15 cellular contexts compared by ENCODE assay signal in genomic region chr2:2843969-2844548, GRCh38.
DNase-seq lines count a peak whose midpoint lies in the region; TF ChIP-seq lines count a peak whose summit lies in the region.
"Had no signal": no experiment of that assay in that cellular context is flagged by ENCODE, and none has a peak within 500 bp of the region (broad histone marks: within the 10 kb centered on the region; RNA-seq: fewer than 3 reads in every experiment).

No MANE protein-coding gene starts in this region.

- in situ Hi-C loops in GM13977 (cut with MboI; ENCODE audit: low pct_unique_long_range_greater_than_20kb, low sequenced_read_pairs, unreplicated experiment), result no loop called here

- H3K27ac ChIP-seq in OCI-LY3 (ENCODE audit: low read length) (no peak overlapping the region), adrenal gland (no peak overlapping the region)
- H3K27ac ChIP-seq: left lung had no signal

- no peaks in the 10 kb centered on the region for H3K79me2 ChIP-seq in OCI-LY3 (ENCODE audit: low read length)

- H3K4me2 ChIP-seq in OCI-LY3 (ENCODE audit: low read length), result no peak overlapping the region

- peaks cover 5% of the 10 kb centered on the region for H3K27me3 Mint-ChIP-seq in Caco-2 (ENCODE audit: insufficient read depth, unreplicated experiment)
- H3K27me3 Mint-ChIP-seq: stimulated activated naive B cell treated with anti-CD40 and anti-IgM and Interleukin-4, amounts not matched to agents 10 μg/mL and 1 μg/mL and 100 μg/mL, for 72 hours had no signal

- H3K4me3 ChIP-seq in Caco-2 (ENCODE audit: low read depth, low read length) (no peak overlapping the region), OCI-LY3 (ENCODE audit: low read length) (no peak overlapping the region), kidney epithelial cell (ENCODE audit: low read depth, low read length) (no peak overlapping the region), adrenal gland (no peak overlapping the region)
- H3K4me3 ChIP-seq: left lung had no signal

- no peak for TF ChIP-seq POLR2A in adrenal gland (IDR thresholded peaks at IDR 0.05)

- CTCF ChIA-PET in Caco-2 (lab: Charles Lee), result no interaction called here

- H3K9ac ChIP-seq in OCI-LY3 (ENCODE audit: low read length), result no peak overlapping the region

- no peaks in the 10 kb centered on the region for H3K9me3 Mint-ChIP-seq in Caco-2 (ENCODE audit: unreplicated experiment)

- intact Hi-C loops in Caco-2 (cut with micrococcal nuclease; ENCODE audit: unreplicated experiment), result loop anchor here (5.0 kb wide), 1 partner anchor 458 kb away; no protein-coding TSS in a partner anchor
- intact Hi-C loops in adrenal gland (cut with DNase I), result no loop called here

- no TSS peak for BruUV-seq in Caco-2 (replicated peaks; lab: Mats Ljungman, UMichigan)

- DNase-seq in Caco-2 (peak in 1 of 2 experiments; percentile 23), GM13977 (ENCODE audit: low spot score) (no peak), kidney epithelial cell (ENCODE audit: low read depth) (no peak), adrenal gland (no peak), SKM-1 treated with dmso at 0.1 percent for 144 hours (lab: John Stamatoyannopoulos, UW; ENCODE audit: unreplicated experiment) (no peak), HCEC 1CT (no peak)
- no peak for DNase-seq in activated naive CD4-positive, alpha-beta T cell treated with Interleukin-2 at 50 U/mL for 16 hours
- DNase-seq: activated CD4-positive, alpha-beta T cell treated with anti-CD3 and anti-CD28 coated beads for 48 hours; activated naive CD4-positive, alpha-beta T cell; left lung; NCI-H2171; occipital lobe; stimulated activated CD4-positive, alpha-beta T cell treated with anti-CD3 and anti-CD28 coated beads, Interleukin-1b, Interleukin-23, amount 100 ng/mL, for 48 hours; stimulated activated naive B cell treated with anti-CD40 and anti-IgM and Interleukin-4, amounts not matched to agents 10 μg/mL and 1 μg/mL and 100 μg/mL, for 72 hours had no signal

- H3K36me3 Mint-ChIP-seq in Caco-2 (ENCODE audit: insufficient read depth, unreplicated experiment), result no peaks in the 10 kb centered on the region
- H3K36me3 Mint-ChIP-seq: stimulated activated naive B cell treated with anti-CD40 and anti-IgM and Interleukin-4, amounts not matched to agents 10 μg/mL and 1 μg/mL and 100 μg/mL, for 72 hours had no signal

- POLR2A ChIA-PET in Caco-2 (lab: Charles Lee), result no interaction called here

- H3K27ac Mint-ChIP-seq in Caco-2 (ENCODE audit: unreplicated experiment), result no peak overlapping the region
- H3K27ac Mint-ChIP-seq: stimulated activated naive B cell treated with anti-CD40 and anti-IgM and Interleukin-4, amounts not matched to agents 10 μg/mL and 1 μg/mL and 100 μg/mL, for 72 hours had no signal

- no peak overlapping the region for H3K4me3 Mint-ChIP-seq in Caco-2 (ENCODE audit: unreplicated experiment)
- H3K4me3 Mint-ChIP-seq: stimulated activated naive B cell treated with anti-CD40 and anti-IgM and Interleukin-4, amounts not matched to agents 10 μg/mL and 1 μg/mL and 100 μg/mL, for 72 hours had no signal

- H3K4me1 ChIP-seq in Caco-2, result no peaks in the 10 kb centered on the region
- H3K4me1 ChIP-seq in OCI-LY3 (ENCODE audit: low read length), result no peaks in the 10 kb centered on the region
- H3K4me1 ChIP-seq in adrenal gland (replicated peaks in 1 of 2), result no peaks in the 10 kb centered on the region
- H3K4me1 ChIP-seq: left lung had no signal

- H3K36me3 ChIP-seq in Caco-2 (ENCODE audit: control insufficient read depth, insufficient read depth, low read length) (no peaks in the 10 kb centered on the region), OCI-LY3 (replicated peaks; ENCODE audit: low read depth, low read length) (no peaks in the 10 kb centered on the region), kidney epithelial cell (ENCODE audit: control insufficient read depth, insufficient read depth, low read length) (no peaks in the 10 kb centered on the region), adrenal gland (replicated peaks in 1 of 2) (no peaks in the 10 kb centered on the region)
- H3K36me3 ChIP-seq: left lung had no signal

- WGBS in adrenal gland, 4 donors, result 87 to 94% (median 91%) methylated on average over 10 to 11 of the region's 11 CpGs

- H4K20me1 ChIP-seq in OCI-LY3 (ENCODE audit: insufficient read depth, low read length), result no peaks in the 10 kb centered on the region

- H3K9me3 ChIP-seq in Caco-2, result no peaks in the 10 kb centered on the region
- H3K9me3 ChIP-seq in OCI-LY3 (ENCODE audit: insufficient read depth, low read length), result no peaks in the 10 kb centered on the region
- no peaks in the 10 kb centered on the region for H3K9me3 ChIP-seq in adrenal gland (replicated peaks in 1 of 3)
- H3K9me3 ChIP-seq: left lung had no signal

- no peak overlapping the region for H2AFZ ChIP-seq in OCI-LY3 (ENCODE audit: low read depth, low read length)

- no peaks in the 10 kb centered on the region for H3K4me1 Mint-ChIP-seq in Caco-2 (ENCODE audit: low read depth, unreplicated experiment)
- H3K4me1 Mint-ChIP-seq: stimulated activated naive B cell treated with anti-CD40 and anti-IgM and Interleukin-4, amounts not matched to agents 10 μg/mL and 1 μg/mL and 100 μg/mL, for 72 hours had no signal

- peak; percentile 15 to 23 for TF ChIP-seq CTCF in Caco-2 (IDR thresholded peaks at IDR 0.05; ENCODE audit: insufficient read depth in 1 of 2, low read depth in 1 of 2, low read length in 1 of 2, severe bottlenecking in 1 of 2, unreplicated experiment in 1 of 2)
- peak; percentile 54 for TF ChIP-seq CTCF in GM13977 (IDR thresholded peaks at IDR 0.05; ENCODE audit: extremely low read depth, insufficient read depth, missing control alignments)
- TF ChIP-seq CTCF in OCI-LY3 (IDR thresholded peaks at IDR 0.05; ENCODE audit: low read depth, low read length), result peak; percentile 48
- TF ChIP-seq CTCF in kidney epithelial cell (IDR thresholded peaks at IDR 0.05; ENCODE audit: insufficient read depth, low read length, poor library complexity, severe bottlenecking), result peak; percentile 25
- peak in 3 of 6 experiments; percentile 7 to 31 (median 25) for TF ChIP-seq CTCF in adrenal gland (IDR thresholded peaks at IDR 0.05)

- no peaks in the 10 kb centered on the region for H3K27me3 ChIP-seq in Caco-2 (replicated peaks; ENCODE audit: control insufficient read depth, insufficient read depth, low read length)
- H3K27me3 ChIP-seq in OCI-LY3 (ENCODE audit: low read depth, low read length), result no peaks in the 10 kb centered on the region
- H3K27me3 ChIP-seq in kidney epithelial cell (ENCODE audit: control insufficient read depth, insufficient read depth, low read length), result no peaks in the 10 kb centered on the region
- H3K27me3 ChIP-seq in adrenal gland, result no peaks in the 10 kb centered on the region
- H3K27me3 ChIP-seq: left lung had no signal
